1 cellular context compared by ENCODE assay signal in the genomic region with DNA sequence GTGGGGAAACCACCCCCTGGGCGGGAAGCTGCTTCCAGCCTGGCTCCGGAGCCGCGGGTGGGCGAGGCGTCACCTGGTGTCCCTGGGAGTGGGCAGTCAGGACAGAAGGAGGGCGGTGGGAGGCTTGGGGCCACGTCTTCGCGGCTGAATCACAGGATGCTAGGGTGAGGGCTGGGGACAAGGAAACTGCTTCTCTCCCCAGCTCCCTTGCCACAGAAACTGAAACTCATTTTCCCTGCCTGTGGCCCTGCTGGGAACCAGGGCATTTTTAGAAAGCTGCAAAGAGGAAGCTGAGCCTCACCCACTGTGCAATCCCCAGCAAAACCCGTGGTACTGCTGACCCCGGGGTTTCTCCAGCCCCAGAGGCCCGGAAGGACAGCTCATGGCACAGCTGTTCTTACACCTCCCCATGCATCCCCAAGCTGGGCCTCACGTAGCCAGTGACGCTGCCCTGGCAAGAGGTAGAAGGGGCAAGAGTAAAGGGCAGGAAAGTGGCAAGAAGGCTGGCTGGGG.
TF ChIP-seq lines count a peak whose summit lies in the region.

No MANE protein-coding gene starts in this region.

TF ChIP-seq in HEK293, 187 proteins besides CTCF, POLR2A, EP300 and RAD21 (continued from another document):
- TF ChIP-seq ZNF354C (tag by site-specific recombination; IDR thresholded peaks at IDR 0.05; ENCODE audit: borderline replicate concordance, low read depth) (no peak), ZIC2 (tag by site-specific recombination; IDR thresholded peaks at IDR 0.05) (peak; percentile 93), ZNF391 (tag by site-specific recombination; IDR thresholded peaks at IDR 0.05; ENCODE audit: borderline replicate concordance, low read depth) (no peak), ZFP37 (tag by site-specific recombination; IDR thresholded peaks at IDR 0.05) (no peak), ZNF341 (tag by site-specific recombination; IDR thresholded peaks at IDR 0.05; ENCODE audit: low read depth) (peak; percentile 85), ZNF10 (tag by site-specific recombination; IDR thresholded peaks at IDR 0.05) (no peak), ZNF658 (tag by site-specific recombination; IDR thresholded peaks at IDR 0.05) (no peak), PRDM1 (tag by site-specific recombination; IDR thresholded peaks at IDR 0.05) (0 out of 2 replicates have a peak, but pooled peaks have one; percentile 19), ZFHX2 (tag by site-specific recombination; conservative IDR thresholded peaks at IDR 0.05) (peak; percentile 74), ZBTB48 (tag by site-specific recombination; IDR thresholded peaks at IDR 0.05) (0 out of 2 replicates have a peak, but pooled peaks have one; percentile 31), EGR2 (tag by site-specific recombination; IDR thresholded peaks at IDR 0.05; ENCODE audit: low read depth) (peak; percentile 70; the same call in 1 of the 2 replicates), ZNF624 (tag by site-specific recombination; IDR thresholded peaks at IDR 0.05) (no peak), IKZF3 (tag by site-specific recombination; IDR thresholded peaks at IDR 0.05) (no peak), ZNF830 (tag by site-specific recombination; IDR thresholded peaks at IDR 0.05; ENCODE audit: low read depth) (no peak)
- TF ChIP-seq, protein P1, sequence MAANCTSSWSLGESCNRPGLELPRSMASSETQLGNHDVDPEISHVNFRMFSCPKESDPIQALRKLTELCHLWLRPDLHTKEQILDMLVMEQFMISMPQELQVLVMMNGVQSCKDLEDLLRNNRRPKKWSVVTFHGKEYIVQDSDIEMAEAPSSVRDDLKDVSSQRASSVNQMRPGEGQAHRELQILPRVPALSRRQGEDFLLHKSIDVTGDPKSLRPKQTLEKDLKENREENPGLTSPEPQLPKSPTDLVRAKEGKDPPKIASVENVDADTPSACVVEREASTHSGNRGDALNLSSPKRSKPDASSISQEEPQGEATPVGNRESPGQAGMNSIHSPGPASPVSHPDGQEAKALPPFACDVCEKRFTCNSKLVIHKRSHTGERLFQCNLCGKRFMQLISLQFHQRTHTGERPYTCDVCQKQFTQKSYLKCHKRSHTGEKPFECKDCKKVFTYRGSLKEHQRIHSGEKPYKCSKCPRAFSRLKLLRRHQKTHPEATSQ (tag by site-specific recombination; IDR thresholded peaks at IDR 0.05), result no peak
- TF ChIP-seq, protein P2, sequence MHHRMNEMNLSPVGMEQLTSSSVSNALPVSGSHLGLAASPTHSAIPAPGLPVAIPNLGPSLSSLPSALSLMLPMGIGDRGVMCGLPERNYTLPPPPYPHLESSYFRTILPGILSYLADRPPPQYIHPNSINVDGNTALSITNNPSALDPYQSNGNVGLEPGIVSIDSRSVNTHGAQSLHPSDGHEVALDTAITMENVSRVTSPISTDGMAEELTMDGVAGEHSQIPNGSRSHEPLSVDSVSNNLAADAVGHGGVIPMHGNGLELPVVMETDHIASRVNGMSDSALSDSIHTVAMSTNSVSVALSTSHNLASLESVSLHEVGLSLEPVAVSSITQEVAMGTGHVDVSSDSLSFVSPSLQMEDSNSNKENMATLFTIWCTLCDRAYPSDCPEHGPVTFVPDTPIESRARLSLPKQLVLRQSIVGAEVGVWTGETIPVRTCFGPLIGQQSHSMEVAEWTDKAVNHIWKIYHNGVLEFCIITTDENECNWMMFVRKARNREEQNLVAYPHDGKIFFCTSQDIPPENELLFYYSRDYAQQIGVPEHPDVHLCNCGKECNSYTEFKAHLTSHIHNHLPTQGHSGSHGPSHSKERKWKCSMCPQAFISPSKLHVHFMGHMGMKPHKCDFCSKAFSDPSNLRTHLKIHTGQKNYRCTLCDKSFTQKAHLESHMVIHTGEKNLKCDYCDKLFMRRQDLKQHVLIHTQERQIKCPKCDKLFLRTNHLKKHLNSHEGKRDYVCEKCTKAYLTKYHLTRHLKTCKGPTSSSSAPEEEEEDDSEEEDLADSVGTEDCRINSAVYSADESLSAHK (tag by site-specific recombination; IDR thresholded peaks at IDR 0.05), result peak; percentile 94
- TF ChIP-seq, protein P3, sequence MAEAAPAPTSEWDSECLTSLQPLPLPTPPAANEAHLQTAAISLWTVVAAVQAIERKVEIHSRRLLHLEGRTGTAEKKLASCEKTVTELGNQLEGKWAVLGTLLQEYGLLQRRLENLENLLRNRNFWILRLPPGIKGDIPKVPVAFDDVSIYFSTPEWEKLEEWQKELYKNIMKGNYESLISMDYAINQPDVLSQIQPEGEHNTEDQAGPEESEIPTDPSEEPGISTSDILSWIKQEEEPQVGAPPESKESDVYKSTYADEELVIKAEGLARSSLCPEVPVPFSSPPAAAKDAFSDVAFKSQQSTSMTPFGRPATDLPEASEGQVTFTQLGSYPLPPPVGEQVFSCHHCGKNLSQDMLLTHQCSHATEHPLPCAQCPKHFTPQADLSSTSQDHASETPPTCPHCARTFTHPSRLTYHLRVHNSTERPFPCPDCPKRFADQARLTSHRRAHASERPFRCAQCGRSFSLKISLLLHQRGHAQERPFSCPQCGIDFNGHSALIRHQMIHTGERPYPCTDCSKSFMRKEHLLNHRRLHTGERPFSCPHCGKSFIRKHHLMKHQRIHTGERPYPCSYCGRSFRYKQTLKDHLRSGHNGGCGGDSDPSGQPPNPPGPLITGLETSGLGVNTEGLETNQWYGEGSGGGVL (tag by site-specific recombination; IDR thresholded peaks at IDR 0.05), result no peak
- TF ChIP-seq, protein P4, sequence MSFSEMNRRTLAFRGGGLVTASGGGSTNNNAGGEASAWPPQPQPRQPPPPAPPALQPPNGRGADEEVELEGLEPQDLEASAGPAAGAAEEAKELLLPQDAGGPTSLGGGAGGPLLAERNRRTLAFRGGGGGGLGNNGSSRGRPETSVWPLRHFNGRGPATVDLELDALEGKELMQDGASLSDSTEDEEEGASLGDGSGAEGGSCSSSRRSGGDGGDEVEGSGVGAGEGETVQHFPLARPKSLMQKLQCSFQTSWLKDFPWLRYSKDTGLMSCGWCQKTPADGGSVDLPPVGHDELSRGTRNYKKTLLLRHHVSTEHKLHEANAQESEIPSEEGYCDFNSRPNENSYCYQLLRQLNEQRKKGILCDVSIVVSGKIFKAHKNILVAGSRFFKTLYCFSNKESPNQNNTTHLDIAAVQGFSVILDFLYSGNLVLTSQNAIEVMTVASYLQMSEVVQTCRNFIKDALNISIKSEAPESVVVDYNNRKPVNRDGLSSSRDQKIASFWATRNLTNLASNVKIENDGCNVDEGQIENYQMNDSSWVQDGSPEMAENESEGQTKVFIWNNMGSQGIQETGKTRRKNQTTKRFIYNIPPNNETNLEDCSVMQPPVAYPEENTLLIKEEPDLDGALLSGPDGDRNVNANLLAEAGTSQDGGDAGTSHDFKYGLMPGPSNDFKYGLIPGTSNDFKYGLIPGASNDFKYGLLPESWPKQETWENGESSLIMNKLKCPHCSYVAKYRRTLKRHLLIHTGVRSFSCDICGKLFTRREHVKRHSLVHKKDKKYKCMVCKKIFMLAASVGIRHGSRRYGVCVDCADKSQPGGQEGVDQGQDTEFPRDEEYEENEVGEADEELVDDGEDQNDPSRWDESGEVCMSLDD (tag by site-specific recombination; IDR thresholded peaks at IDR 0.05), result no peak
- TF ChIP-seq, protein P5, sequence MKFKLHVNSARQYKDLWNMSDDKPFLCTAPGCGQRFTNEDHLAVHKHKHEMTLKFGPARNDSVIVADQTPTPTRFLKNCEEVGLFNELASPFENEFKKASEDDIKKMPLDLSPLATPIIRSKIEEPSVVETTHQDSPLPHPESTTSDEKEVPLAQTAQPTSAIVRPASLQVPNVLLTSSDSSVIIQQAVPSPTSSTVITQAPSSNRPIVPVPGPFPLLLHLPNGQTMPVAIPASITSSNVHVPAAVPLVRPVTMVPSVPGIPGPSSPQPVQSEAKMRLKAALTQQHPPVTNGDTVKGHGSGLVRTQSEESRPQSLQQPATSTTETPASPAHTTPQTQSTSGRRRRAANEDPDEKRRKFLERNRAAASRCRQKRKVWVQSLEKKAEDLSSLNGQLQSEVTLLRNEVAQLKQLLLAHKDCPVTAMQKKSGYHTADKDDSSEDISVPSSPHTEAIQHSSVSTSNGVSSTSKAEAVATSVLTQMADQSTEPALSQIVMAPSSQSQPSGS (tag by site-specific recombination; IDR thresholded peaks at IDR 0.05; ENCODE audit: low read depth), result no peak
- TF ChIP-seq, protein P6, sequence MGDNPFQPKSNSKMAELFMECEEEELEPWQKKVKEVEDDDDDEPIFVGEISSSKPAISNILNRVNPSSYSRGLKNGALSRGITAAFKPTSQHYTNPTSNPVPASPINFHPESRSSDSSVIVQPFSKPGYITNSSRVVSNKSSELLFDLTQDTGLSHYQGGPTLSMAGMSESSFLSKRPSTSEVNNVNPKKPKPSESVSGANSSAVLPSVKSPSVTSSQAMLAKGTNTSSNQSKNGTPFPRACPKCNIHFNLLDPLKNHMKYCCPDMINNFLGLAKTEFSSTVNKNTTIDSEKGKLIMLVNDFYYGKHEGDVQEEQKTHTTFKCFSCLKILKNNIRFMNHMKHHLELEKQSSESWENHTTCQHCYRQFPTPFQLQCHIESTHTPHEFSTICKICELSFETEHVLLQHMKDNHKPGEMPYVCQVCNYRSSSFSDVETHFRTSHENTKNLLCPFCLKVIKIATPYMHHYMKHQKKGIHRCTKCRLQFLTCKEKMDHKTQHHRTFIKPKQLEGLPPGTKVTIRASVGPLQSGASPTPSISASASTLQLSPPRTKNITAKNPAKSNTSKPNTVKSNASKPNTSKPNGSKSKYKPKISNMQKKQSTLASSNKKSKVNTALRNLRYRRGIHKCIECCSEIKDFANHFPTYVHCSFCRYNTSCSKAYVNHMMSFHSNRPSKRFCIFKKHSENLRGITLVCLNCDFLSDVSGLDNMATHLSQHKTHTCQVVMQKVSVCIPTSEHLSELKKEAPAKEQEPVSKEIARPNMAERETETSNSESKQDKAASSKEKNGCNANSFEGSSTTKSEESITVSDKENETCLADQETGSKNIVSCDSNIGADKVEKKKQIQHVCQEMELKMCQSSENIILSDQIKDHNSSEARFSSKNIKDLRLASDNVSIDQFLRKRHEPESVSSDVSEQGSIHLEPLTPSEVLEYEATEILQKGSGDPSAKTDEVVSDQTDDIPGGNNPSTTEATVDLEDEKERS (tag by site-specific recombination; IDR thresholded peaks at IDR 0.05), result no peak
